Comparison of ENCODE assay signal across 10 cellular contexts in genomic region chr18:28013064-28013463, GRCh38.
DNase-seq lines count a peak whose midpoint lies in the region; ATAC-seq, FAIRE-seq and TF ChIP-seq lines count a peak whose summit lies in the region.
"Had no signal": no experiment of that assay in that cellular context is flagged by ENCODE, and none has a peak within 500 bp of the region (broad histone marks: within the 10 kb centered on the region; RNA-seq: fewer than 3 reads in every experiment).

No MANE protein-coding gene starts in this region.

- no peak overlapping the region for H3K27ac Mint-ChIP-seq in stimulated activated naive CD8-positive, alpha-beta T cell treated with anti-CD3 and anti-CD28 coated beads, Interleukin-15, amount 100 ng/mL, for 72 hours
- H3K27ac Mint-ChIP-seq: activated T-helper 1 cell treated with anti-CD3 and anti-CD28 coated beads, Interleukin-12 subunit alpha, Interleukin-12 subunit beta, Interleukin-2, Interleukin-4 antibody, amounts not matched to agents 30 ng/mL and 10 ng/mL and 1 ng/mL, durations not matched to agents 14 hours and 24 hours and 36 hours; CD14-positive monocyte had no signal

- H3K36me3 ChIP-seq in smooth muscle cell (ENCODE audit: low read depth): peaks cover 29% of the 10 kb centered on the region

- no peak overlapping the region for H3K4me3 Mint-ChIP-seq in stimulated activated naive CD8-positive, alpha-beta T cell treated with anti-CD3 and anti-CD28 coated beads, Interleukin-15, amount 100 ng/mL, for 72 hours
- H3K4me3 Mint-ChIP-seq: activated T-helper 1 cell treated with anti-CD3 and anti-CD28 coated beads, Interleukin-12 subunit alpha, Interleukin-12 subunit beta, Interleukin-2, Interleukin-4 antibody, amounts not matched to agents 30 ng/mL and 10 ng/mL and 1 ng/mL, durations not matched to agents 14 hours and 24 hours and 36 hours; CD14-positive monocyte had no signal

- FAIRE-seq in RCC 7860 (lab: Jason Lieb, UNC): peak; percentile 64

- H4K20me1 ChIP-seq in smooth muscle cell (ENCODE audit: low read depth): peaks cover 3% of the 10 kb centered on the region

- WGBS in smooth muscle cell (ENCODE audit: low lambda C conversion rate): 89% methylated on average over 1 of the region's 1 CpG

- H3K27me3 ChIP-seq in smooth muscle cell (ENCODE audit: low read depth): no peaks in the 10 kb centered on the region

- H3F3A ChIP-seq in smooth muscle cell (ENCODE audit: low read depth): peaks cover 4% of the 10 kb centered on the region

- TF ChIP-seq CTCF in smooth muscle cell (IDR thresholded peaks at IDR 0.05; ENCODE audit: borderline replicate concordance, insufficient read depth, poor library complexity, severe bottlenecking): peak; percentile 53

- H3K9me3 Mint-ChIP-seq in stimulated activated naive CD8-positive, alpha-beta T cell treated with anti-CD3 and anti-CD28 coated beads, Interleukin-15, amount 100 ng/mL, for 72 hours: peaks cover 0 to 17% of the 10 kb centered on the region in 2 donors
- H3K9me3 Mint-ChIP-seq: CD14-positive monocyte had no signal

- H3K4me2 ChIP-seq in smooth muscle cell: no peak overlapping the region

- no peaks in the 10 kb centered on the region for H3K27me3 Mint-ChIP-seq in stimulated activated naive CD8-positive, alpha-beta T cell treated with anti-CD3 and anti-CD28 coated beads, Interleukin-15, amount 100 ng/mL, for 72 hours

- peaks cover 38% of the 10 kb centered on the region for H3K79me2 ChIP-seq in smooth muscle cell (ENCODE audit: low read depth)

- no peak overlapping the region for H2AFZ ChIP-seq in smooth muscle cell (ENCODE audit: low read depth)

- peaks cover 16% of the 10 kb centered on the region for H3K4me1 ChIP-seq in smooth muscle cell (ENCODE audit: low read depth)

- no peak overlapping the region for H3K9ac ChIP-seq in smooth muscle cell (ENCODE audit: low read depth)

- DNase-seq in NCI-H82 (lab: John Stamatoyannopoulos, UW) (peak; percentile 14), NCI-H82 treated with DMSO at 0.1 percent for 48 hours (lab: John Stamatoyannopoulos, UW; ENCODE audit: unreplicated experiment) (no peak), RCC 7860 (ENCODE audit: low spot score) (no peak), fibroblast of peridontal ligament (ENCODE audit: extremely low read depth) (peak; percentile 41), smooth muscle cell (lab: John Stamatoyannopoulos, UW; ENCODE audit: unreplicated experiment) (no peak), NCI-H1417 treated with DMSO at 0.1 percent for 48 hours (lab: John Stamatoyannopoulos, UW) (no peak)
- no peak for DNase-seq in stimulated activated naive CD8-positive, alpha-beta T cell treated with anti-CD3 and anti-CD28 coated beads, Interleukin-15, amount 100 ng/mL, for 72 hours

- no peak overlapping the region for H3K27ac ChIP-seq in smooth muscle cell (ENCODE audit: low read depth)

- H3K9me3 ChIP-seq in smooth muscle cell (replicated peaks; ENCODE audit: low read depth): no peaks in the 10 kb centered on the region

- no peak overlapping the region for H3K4me3 ChIP-seq in smooth muscle cell

- H3K4me1 Mint-ChIP-seq in stimulated activated naive CD8-positive, alpha-beta T cell treated with anti-CD3 and anti-CD28 coated beads, Interleukin-15, amount 100 ng/mL, for 72 hours: no peaks in the 10 kb centered on the region
- H3K4me1 Mint-ChIP-seq: CD14-positive monocyte had no signal

- ATAC-seq in HG03159 (IDR thresholded peaks at IDR 0.05; ENCODE audit: unreplicated experiment): no peak
- no peak for ATAC-seq in stimulated activated naive CD8-positive, alpha-beta T cell treated with anti-CD3 and anti-CD28 coated beads, Interleukin-15, amount 100 ng/mL, for 72 hours

Comparison
In these comparisons a context has a peak if more than half of its experiments do, and no peak if none do; other contexts are left out.
1. DNase-seq: peak in NCI-H82 (single experiment) and fibroblast of peridontal ligament (single experiment); none in NCI-H82 treated with DMSO at 0.1 percent for 48 hours (single experiment), RCC 7860 (single experiment), smooth muscle cell (single experiment), NCI-H1417 treated with DMSO at 0.1 percent for 48 hours (single experiment) and stimulated activated naive CD8-positive, alpha-beta T cell treated with anti-CD3 and anti-CD28 coated beads, Interleukin-15, amount 100 ng/mL, for 72 hours (0 of 2).